In the genomic region with DNA sequence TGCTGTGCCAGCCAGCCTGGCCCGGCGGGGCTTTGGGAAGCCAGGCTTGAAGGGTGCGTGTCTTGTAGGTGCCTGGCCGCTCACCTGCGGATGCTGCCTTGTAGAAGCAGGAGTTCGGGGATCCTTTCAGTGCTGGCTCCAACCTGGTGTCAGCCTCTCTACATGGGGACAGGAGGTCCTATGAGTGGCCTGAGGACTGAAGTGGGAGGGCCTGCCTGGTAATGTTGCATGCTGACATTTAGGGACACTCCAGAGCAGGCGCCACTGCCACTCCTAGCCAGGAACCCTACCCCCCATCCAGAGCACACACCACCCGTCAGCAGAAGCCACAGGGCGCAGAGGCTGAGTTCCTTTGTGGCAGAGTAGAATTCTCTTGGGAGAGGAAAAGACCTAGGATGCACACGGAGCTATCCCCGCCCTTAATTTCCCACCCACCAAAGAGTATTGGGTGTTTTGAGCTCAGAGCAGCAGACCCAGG, we compare ENCODE assay signal across 1 cellular context.
TF ChIP-seq lines count a peak whose summit lies in the region.

No MANE protein-coding gene starts in this region.

TF ChIP-seq in H1, 55 proteins besides CTCF, POLR2A, EP300 and RAD21:
- TF ChIP-seq SIX5 (IDR thresholded peaks at IDR 0.05; ENCODE audit: low read depth, low read length): no peak
- TF ChIP-seq HDAC2 (IDR thresholded peaks at IDR 0.05; ENCODE audit: borderline replicate concordance in 1 of 2, low read depth in 2 of 2, low read length in 2 of 2): no peak
- no peak for TF ChIP-seq YY1 (IDR thresholded peaks at IDR 0.05; ENCODE audit: low read depth, low read length)
- TF ChIP-seq JUN (IDR thresholded peaks at IDR 0.05; ENCODE audit: low read depth, low read length): no peak
- no peak for TF ChIP-seq CHD2 (IDR thresholded peaks at IDR 0.05; ENCODE audit: low read length)
- TF ChIP-seq POU5F1 (IDR thresholded peaks at IDR 0.05; ENCODE audit: low read depth, low read length): no peak
- TF ChIP-seq CBX5 (IDR thresholded peaks at IDR 0.05; ENCODE audit: low read depth, low read length): no peak
- TF ChIP-seq SP1 (IDR thresholded peaks at IDR 0.05; ENCODE audit: low read depth, low read length): no peak
- TF ChIP-seq CHD1 (IDR thresholded peaks at IDR 0.05; ENCODE audit: low read depth, low read length): no peak
- TF ChIP-seq SP4 (IDR thresholded peaks at IDR 0.05; ENCODE audit: low read length): no peak
- TF ChIP-seq, protein P1, sequence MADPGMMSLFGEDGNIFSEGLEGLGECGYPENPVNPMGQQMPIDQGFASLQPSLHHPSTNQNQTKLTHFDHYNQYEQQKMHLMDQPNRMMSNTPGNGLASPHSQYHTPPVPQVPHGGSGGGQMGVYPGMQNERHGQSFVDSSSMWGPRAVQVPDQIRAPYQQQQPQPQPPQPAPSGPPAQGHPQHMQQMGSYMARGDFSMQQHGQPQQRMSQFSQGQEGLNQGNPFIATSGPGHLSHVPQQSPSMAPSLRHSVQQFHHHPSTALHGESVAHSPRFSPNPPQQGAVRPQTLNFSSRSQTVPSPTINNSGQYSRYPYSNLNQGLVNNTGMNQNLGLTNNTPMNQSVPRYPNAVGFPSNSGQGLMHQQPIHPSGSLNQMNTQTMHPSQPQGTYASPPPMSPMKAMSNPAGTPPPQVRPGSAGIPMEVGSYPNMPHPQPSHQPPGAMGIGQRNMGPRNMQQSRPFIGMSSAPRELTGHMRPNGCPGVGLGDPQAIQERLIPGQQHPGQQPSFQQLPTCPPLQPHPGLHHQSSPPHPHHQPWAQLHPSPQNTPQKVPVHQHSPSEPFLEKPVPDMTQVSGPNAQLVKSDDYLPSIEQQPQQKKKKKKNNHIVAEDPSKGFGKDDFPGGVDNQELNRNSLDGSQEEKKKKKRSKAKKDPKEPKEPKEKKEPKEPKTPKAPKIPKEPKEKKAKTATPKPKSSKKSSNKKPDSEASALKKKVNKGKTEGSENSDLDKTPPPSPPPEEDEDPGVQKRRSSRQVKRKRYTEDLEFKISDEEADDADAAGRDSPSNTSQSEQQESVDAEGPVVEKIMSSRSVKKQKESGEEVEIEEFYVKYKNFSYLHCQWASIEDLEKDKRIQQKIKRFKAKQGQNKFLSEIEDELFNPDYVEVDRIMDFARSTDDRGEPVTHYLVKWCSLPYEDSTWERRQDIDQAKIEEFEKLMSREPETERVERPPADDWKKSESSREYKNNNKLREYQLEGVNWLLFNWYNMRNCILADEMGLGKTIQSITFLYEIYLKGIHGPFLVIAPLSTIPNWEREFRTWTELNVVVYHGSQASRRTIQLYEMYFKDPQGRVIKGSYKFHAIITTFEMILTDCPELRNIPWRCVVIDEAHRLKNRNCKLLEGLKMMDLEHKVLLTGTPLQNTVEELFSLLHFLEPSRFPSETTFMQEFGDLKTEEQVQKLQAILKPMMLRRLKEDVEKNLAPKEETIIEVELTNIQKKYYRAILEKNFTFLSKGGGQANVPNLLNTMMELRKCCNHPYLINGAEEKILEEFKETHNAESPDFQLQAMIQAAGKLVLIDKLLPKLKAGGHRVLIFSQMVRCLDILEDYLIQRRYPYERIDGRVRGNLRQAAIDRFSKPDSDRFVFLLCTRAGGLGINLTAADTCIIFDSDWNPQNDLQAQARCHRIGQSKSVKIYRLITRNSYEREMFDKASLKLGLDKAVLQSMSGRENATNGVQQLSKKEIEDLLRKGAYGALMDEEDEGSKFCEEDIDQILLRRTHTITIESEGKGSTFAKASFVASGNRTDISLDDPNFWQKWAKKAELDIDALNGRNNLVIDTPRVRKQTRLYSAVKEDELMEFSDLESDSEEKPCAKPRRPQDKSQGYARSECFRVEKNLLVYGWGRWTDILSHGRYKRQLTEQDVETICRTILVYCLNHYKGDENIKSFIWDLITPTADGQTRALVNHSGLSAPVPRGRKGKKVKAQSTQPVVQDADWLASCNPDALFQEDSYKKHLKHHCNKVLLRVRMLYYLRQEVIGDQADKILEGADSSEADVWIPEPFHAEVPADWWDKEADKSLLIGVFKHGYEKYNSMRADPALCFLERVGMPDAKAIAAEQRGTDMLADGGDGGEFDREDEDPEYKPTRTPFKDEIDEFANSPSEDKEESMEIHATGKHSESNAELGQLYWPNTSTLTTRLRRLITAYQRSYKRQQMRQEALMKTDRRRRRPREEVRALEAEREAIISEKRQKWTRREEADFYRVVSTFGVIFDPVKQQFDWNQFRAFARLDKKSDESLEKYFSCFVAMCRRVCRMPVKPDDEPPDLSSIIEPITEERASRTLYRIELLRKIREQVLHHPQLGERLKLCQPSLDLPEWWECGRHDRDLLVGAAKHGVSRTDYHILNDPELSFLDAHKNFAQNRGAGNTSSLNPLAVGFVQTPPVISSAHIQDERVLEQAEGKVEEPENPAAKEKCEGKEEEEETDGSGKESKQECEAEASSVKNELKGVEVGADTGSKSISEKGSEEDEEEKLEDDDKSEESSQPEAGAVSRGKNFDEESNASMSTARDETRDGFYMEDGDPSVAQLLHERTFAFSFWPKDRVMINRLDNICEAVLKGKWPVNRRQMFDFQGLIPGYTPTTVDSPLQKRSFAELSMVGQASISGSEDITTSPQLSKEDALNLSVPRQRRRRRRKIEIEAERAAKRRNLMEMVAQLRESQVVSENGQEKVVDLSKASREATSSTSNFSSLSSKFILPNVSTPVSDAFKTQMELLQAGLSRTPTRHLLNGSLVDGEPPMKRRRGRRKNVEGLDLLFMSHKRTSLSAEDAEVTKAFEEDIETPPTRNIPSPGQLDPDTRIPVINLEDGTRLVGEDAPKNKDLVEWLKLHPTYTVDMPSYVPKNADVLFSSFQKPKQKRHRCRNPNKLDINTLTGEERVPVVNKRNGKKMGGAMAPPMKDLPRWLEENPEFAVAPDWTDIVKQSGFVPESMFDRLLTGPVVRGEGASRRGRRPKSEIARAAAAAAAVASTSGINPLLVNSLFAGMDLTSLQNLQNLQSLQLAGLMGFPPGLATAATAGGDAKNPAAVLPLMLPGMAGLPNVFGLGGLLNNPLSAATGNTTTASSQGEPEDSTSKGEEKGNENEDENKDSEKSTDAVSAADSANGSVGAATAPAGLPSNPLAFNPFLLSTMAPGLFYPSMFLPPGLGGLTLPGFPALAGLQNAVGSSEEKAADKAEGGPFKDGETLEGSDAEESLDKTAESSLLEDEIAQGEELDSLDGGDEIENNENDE (IDR thresholded peaks at IDR 0.05; ENCODE audit: insufficient replicate concordance, low read length): no peak
- no peak for TF ChIP-seq NANOG (IDR thresholded peaks at IDR 0.05; ENCODE audit: insufficient read depth, low read depth, low read length, poor library complexity, severe bottlenecking)
- no peak for TF ChIP-seq POLR2AphosphoS5 (IDR thresholded peaks at IDR 0.05; ENCODE audit: low read depth, low read length)
- no peak for TF ChIP-seq CBX8 (IDR thresholded peaks at IDR 0.05; ENCODE audit: borderline replicate concordance, low read depth, low read length)
- TF ChIP-seq, protein P2, sequence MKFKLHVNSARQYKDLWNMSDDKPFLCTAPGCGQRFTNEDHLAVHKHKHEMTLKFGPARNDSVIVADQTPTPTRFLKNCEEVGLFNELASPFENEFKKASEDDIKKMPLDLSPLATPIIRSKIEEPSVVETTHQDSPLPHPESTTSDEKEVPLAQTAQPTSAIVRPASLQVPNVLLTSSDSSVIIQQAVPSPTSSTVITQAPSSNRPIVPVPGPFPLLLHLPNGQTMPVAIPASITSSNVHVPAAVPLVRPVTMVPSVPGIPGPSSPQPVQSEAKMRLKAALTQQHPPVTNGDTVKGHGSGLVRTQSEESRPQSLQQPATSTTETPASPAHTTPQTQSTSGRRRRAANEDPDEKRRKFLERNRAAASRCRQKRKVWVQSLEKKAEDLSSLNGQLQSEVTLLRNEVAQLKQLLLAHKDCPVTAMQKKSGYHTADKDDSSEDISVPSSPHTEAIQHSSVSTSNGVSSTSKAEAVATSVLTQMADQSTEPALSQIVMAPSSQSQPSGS (IDR thresholded peaks at IDR 0.05; ENCODE audit: low read length): no peak
- TF ChIP-seq KDM4A (IDR thresholded peaks at IDR 0.05; ENCODE audit: low read depth, low read length, severe bottlenecking): no peak
- TF ChIP-seq TBP (IDR thresholded peaks at IDR 0.05; ENCODE audit: low read depth, low read length): no peak
- TF ChIP-seq CREB1 (IDR thresholded peaks at IDR 0.05): no peak
- no peak for TF ChIP-seq EZH2 (IDR thresholded peaks at IDR 0.05; ENCODE audit: low read depth, low read length, severe bottlenecking)
- TF ChIP-seq E2F6 (IDR thresholded peaks at IDR 0.05): no peak
